In the genomic region with DNA sequence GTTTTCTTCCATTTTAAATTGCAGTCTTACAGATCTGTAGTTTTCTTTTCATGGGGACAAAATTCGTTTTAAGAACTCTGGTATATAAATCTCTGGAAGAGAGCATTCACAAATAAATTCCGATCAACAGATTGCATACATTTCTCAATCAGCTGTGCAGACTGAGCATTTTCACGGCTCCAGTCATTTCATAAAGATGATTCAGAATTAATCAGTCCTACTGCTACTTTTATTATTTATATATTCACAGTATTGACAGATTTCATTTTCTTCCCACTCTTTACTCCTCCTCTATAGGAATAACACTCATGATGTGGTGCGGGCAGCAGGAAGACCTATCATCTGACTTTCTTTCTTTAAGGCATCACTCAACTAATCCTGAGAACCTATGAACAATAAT, we compare ENCODE assay signal across 19 cellular contexts.
DNase-seq lines count a peak whose midpoint lies in the region; ATAC-seq and TF ChIP-seq lines count a peak whose summit lies in the region.
"Had no signal": no experiment of that assay in that cellular context is flagged by ENCODE, and none has a peak within 500 bp of the region (broad histone marks: within the 10 kb centered on the region; RNA-seq: fewer than 3 reads in every experiment).

No MANE protein-coding gene starts in this region.

- H3K36me3 ChIP-seq in GM23248 (ENCODE audit: low read depth) (no peaks in the 10 kb centered on the region), mammary epithelial cell (ENCODE audit: insufficient read depth, low read length) (no peaks in the 10 kb centered on the region)
- H3K36me3 ChIP-seq: BE2C, HAP-1 had no signal

- H4K20me1 ChIP-seq in GM23248 (ENCODE audit: insufficient read depth) = no peaks in the 10 kb centered on the region
- H4K20me1 ChIP-seq in mammary epithelial cell (ENCODE audit: insufficient read depth, low read length) = no peaks in the 10 kb centered on the region

- ATAC-seq in HG03442 (IDR thresholded peaks at IDR 0.05; ENCODE audit: unreplicated experiment) (no peak), HG03045 (IDR thresholded peaks at IDR 0.05; ENCODE audit: unreplicated experiment) (no peak)
- ATAC-seq: HepG2 had no signal

- H3F3A ChIP-seq in GM23248 (ENCODE audit: insufficient read depth) = no peaks in the 10 kb centered on the region

- no peaks in the 10 kb centered on the region for H3K9me3 ChIP-seq in GM23248 (ENCODE audit: low read depth)
- H3K9me3 ChIP-seq in mammary epithelial cell (replicated peaks; ENCODE audit: insufficient read depth, low read length) = no peaks in the 10 kb centered on the region
- H3K9me3 ChIP-seq: BE2C, Caco-2, HAP-1 had no signal

- H2AFZ ChIP-seq in GM23248 = no peak overlapping the region
- H2AFZ ChIP-seq in mammary epithelial cell (ENCODE audit: low read depth, low read length) = no peak overlapping the region

- no TSS peak for BruUV-seq in mammary epithelial cell (replicated peaks; lab: Mats Ljungman, UMichigan)

- no peak overlapping the region for H3K4me3 ChIP-seq in GM23248
- H3K4me3 ChIP-seq in mammary epithelial cell (replicated peaks in 1 of 3; ENCODE audit: insufficient read depth in 1 of 3, low read depth in 2 of 3, low read length in 3 of 3) = no peak overlapping the region
- H3K4me3 ChIP-seq: HAP-1 had no signal

- DNase-seq in GM23248 (peak; percentile 14), RKO (ENCODE audit: low spot score) (peak; percentile 4), mammary epithelial cell (peak; percentile 12), epithelial cell of prostate (ENCODE audit: low read depth, low spot score) (no peak), HEK293T (ENCODE audit: extremely low spot score) (no peak)
- DNase-seq: ACHN; BE2C; Caco-2; CD4-positive, alpha-beta T cell; DMS153; DMS79; GF-D8; HFFc6; KBM-7 had no signal

- H3K27me3 ChIP-seq in GM23248 (replicated peaks; ENCODE audit: insufficient read depth) (no peaks in the 10 kb centered on the region), mammary epithelial cell (ENCODE audit: insufficient read depth, low read length) (no peaks in the 10 kb centered on the region)
- H3K27me3 ChIP-seq: BE2C had no signal

- WGBS in GM23248 (ENCODE audit: low coverage in 1 of 2, low lambda C conversion rate in 2 of 2, missing lambda C conversion rate in 2 of 2), 2 experiments = 74 to 77% methylated on average over 4 of the region's 4 CpGs
- WGBS in mammary epithelial cell (ENCODE audit: low coverage, missing lambda C conversion rate) = 55% methylated on average over 4 of the region's 4 CpGs

- no peaks in the 10 kb centered on the region for H3K9me2 ChIP-seq in GM23248 (ENCODE audit: insufficient read depth)

- H3K79me2 ChIP-seq in GM23248 (ENCODE audit: insufficient read depth) = no peaks in the 10 kb centered on the region
- H3K79me2 ChIP-seq in mammary epithelial cell (ENCODE audit: insufficient read depth, low read length) = no peaks in the 10 kb centered on the region

- POLR2A ChIA-PET in HEK293T (lab: Yijun Ruan, JAX) = no interaction called here

- H3K27ac ChIP-seq in GM23248 (no peak overlapping the region), mammary epithelial cell (ENCODE audit: insufficient read depth, low read depth, low read length) (no peak overlapping the region), epithelial cell of prostate (peak overlapping the region; percentile 95)
- H3K27ac ChIP-seq: C4-2B had no signal

- in situ Hi-C loops in GM23248 (cut with MboI) = no loop called here
- in situ Hi-C loops in mammary epithelial cell (cut with MboI; ENCODE audit: low sequenced_read_pairs in 2 of 2) = loop anchor here in 1 of 2 donors (10.0 kb wide), 1 partner anchor 382 kb away; no protein-coding TSS in a partner anchor

- H3K9ac ChIP-seq in GM23248 (no peak overlapping the region), mammary epithelial cell (ENCODE audit: insufficient read depth, low read length) (no peak overlapping the region)

- intact Hi-C loops in mammary epithelial cell (cut with micrococcal nuclease) = loop anchor here (5.0 kb wide), 1 partner anchor 309 kb away; no protein-coding TSS in a partner anchor

- dilution Hi-C loops in mammary epithelial cell (cut with HindIII; ENCODE audit: low sequenced_read_pairs) = no loop called here

- CTCF ChIA-PET in mammary epithelial cell (lab: Charles Lee; ENCODE audit: low non-redundant PET) (no interaction called here), HEK293T (lab: Yijun Ruan, JAX) (no interaction called here)

- no peak for TF ChIP-seq CTCF in mammary epithelial cell (conservative IDR thresholded peaks at IDR 0.05 in 1 of 2, IDR thresholded peaks at IDR 0.05 in 1 of 2; ENCODE audit: extremely low read depth in 1 of 2, insufficient read depth in 1 of 2, low read depth in 1 of 2, low read length in 2 of 2)

- no peak overlapping the region for H3K4me2 ChIP-seq in GM23248 (ENCODE audit: unreplicated experiment)
- peak overlapping the region; percentile 25 for H3K4me2 ChIP-seq in mammary epithelial cell (ENCODE audit: insufficient read depth, low read depth, low read length)

- H3K4me1 ChIP-seq in GM23248 (ENCODE audit: insufficient read depth) (peaks cover 6% of the 10 kb centered on the region; the same call in 1 of the 2 replicates), mammary epithelial cell (ENCODE audit: insufficient read depth, low read length) (peaks cover 20% of the 10 kb centered on the region)
- H3K4me1 ChIP-seq: BE2C, Caco-2, HAP-1 had no signal

TF ChIP-seq in HEK293T, 16 proteins besides CTCF, POLR2A, EP300 and RAD21:
- TF ChIP-seq FOXK2 (IDR thresholded peaks at IDR 0.05) (no peak), ARNT (IDR thresholded peaks at IDR 0.05) (no peak), SUZ12 (IDR thresholded peaks at IDR 0.05) (no peak), BHLHE40 (IDR thresholded peaks at IDR 0.05; ENCODE audit: borderline replicate concordance) (no peak)

Comparison
In these comparisons a context has a peak if more than half of its experiments do, and no peak if none do; other contexts are left out.
1. DNase-seq: peak in GM23248 (single experiment), RKO (single experiment) and mammary epithelial cell (single experiment); none in epithelial cell of prostate (single experiment) and HEK293T (single experiment).